2 cellular contexts compared by ENCODE assay signal in the genomic region with DNA sequence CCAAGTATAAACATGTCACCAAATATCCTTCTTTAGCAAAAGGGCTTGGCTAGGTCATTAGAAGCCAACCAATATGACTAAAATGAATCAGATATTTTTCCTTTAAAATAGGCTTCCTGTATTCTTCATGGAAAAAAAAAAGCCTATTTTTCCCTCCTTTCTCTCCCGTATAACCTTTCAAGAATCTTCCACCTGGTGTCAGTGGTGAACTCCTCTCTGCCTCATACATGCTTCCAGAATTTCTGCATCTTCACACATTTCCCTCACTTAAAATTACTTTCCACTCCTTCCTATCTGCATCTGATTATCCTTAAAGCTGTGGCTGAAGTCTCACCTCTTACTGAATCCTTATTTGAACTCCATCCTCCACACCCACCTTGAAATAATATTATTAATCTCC.
TF ChIP-seq lines count a peak whose summit lies in the region.

No MANE protein-coding gene starts in this region.

TF ChIP-seq in GM23338, 12 proteins besides CTCF, POLR2A, EP300 and RAD21 (continues in another document):
- TF ChIP-seq CREB1 (CRISPR knock-in tag; IDR thresholded peaks at IDR 0.05; ENCODE audit: low read depth) (no peak), POLR2AphosphoS5 (IDR thresholded peaks at IDR 0.05; ENCODE audit: low read depth) (no peak), ZNF462 (CRISPR knock-in tag; IDR thresholded peaks at IDR 0.05) (no peak), EZH2 (IDR thresholded peaks at IDR 0.05; ENCODE audit: low read depth, unreplicated experiment) (no peak), ZNF114 (CRISPR knock-in tag; IDR thresholded peaks at IDR 0.05) (no peak), NANOG (IDR thresholded peaks at IDR 0.05; ENCODE audit: borderline replicate concordance) (no peak), STAT1 (IDR thresholded peaks at IDR 0.05; ENCODE audit: unreplicated experiment) (no peak), ZNF331 (CRISPR knock-in tag; IDR thresholded peaks at IDR 0.05; ENCODE audit: low read depth) (no peak), JUNB (IDR thresholded peaks at IDR 0.05; ENCODE audit: unreplicated experiment) (no peak), ETS1 (IDR thresholded peaks at IDR 0.05) (no peak), EZH2phosphoT487 (IDR thresholded peaks at IDR 0.05; ENCODE audit: unreplicated experiment) (no peak)

TF ChIP-seq in H1, 55 proteins besides CTCF, POLR2A, EP300 and RAD21:
- TF ChIP-seq KDM5A (IDR thresholded peaks at IDR 0.05; ENCODE audit: low read length) (no peak), JUN (IDR thresholded peaks at IDR 0.05; ENCODE audit: low read depth, low read length) (no peak), SAP30 (IDR thresholded peaks at IDR 0.05; ENCODE audit: insufficient read depth, insufficient replicate concordance, low read length) (no peak)
